21 cellular contexts compared by ENCODE assay signal in the genomic region with DNA sequence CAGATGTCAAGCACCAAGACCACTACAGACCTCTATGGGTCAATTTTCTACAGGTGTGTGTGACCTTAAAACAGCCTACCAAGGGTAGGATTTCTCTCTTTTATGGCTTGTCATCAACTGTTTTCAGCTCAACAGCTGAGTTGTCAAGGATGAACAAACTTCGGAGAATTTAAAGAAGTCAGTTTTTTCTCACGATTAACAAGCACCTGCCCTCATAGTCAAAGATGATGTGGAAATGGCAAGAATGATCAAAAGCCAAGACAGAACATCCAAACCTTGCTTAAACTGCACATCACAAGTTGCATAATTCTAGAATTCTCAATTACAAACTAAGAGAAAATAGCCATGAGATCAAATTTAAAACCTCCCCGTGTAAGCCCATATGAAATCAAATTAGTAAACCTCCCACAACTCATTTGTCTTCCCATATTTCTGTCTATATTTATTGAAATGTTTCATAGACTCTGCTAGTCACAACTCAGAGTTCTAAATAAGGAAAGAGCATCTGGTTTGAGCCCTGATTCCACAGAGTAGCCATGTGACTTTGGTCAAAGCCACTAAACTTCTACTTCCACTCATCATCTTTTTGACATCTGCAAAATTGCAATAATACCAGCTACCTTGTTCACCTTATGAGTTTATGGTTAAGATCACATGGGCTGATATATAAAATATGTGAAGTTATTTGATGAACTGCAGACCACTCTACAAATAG.
"Had no signal": no experiment of that assay in that cellular context is flagged by ENCODE, and none has a peak within 500 bp of the region (broad histone marks: within the 10 kb centered on the region; RNA-seq: fewer than 3 reads in every experiment).

No MANE protein-coding gene starts in this region.

- H3K9me3 Mint-ChIP-seq: dendritic cell treated with granulocyte-macrophage colony-stimulating factor and Interleukin-4, amounts not matched to agents 40 ng/mL and 50 ng/mL, for 4 days; endodermal cell; mesothelial cell of epicardium had no signal

- H3K36me3 Mint-ChIP-seq: mesothelial cell of epicardium had no signal

- H3K4me3 ChIP-seq: colonic mucosa, esophagus muscularis mucosa, gastroesophageal sphincter, heart left ventricle, hepatocyte, left lung, lower lobe of right lung, mucosa of descending colon had no signal

- ATAC-seq: effector memory CD8-positive, alpha-beta T cell; foreskin keratinocyte; gastroesophageal sphincter; heart left ventricle; left lung; left ventricle myocardium superior; lower lobe of right lung; mucosa of descending colon had no signal

- H3K4me2 ChIP-seq: hepatocyte had no signal

- DNase-seq: colonic mucosa; cortex of kidney; effector CD8-positive, alpha-beta T cell; effector memory CD8-positive, alpha-beta T cell; endodermal cell; erythroblast; foreskin keratinocyte; heart left ventricle; hypothalamus; left cardiac atrium; left lung; left ventricle myocardium superior; lower lobe of right lung; mesenchymal stem cell; mucosa of descending colon had no signal

- H3K27ac ChIP-seq: colonic mucosa, epithelial cell of prostate, esophagus muscularis mucosa, foreskin keratinocyte, gastroesophageal sphincter, heart left ventricle, hepatocyte, left lung, lower lobe of right lung had no signal

- H2AFZ ChIP-seq: hepatocyte had no signal

- H3K9me3 ChIP-seq: colonic mucosa, esophagus muscularis mucosa, gastroesophageal sphincter, heart left ventricle, left lung, lower lobe of right lung had no signal

- H3K4me1 ChIP-seq: colonic mucosa, esophagus muscularis mucosa, foreskin keratinocyte, gastroesophageal sphincter, left lung, lower lobe of right lung had no signal

- H3K36me3 ChIP-seq: colonic mucosa, esophagus muscularis mucosa, gastroesophageal sphincter, heart left ventricle, left lung, lower lobe of right lung had no signal

- H3K27me3 ChIP-seq: colonic mucosa, esophagus muscularis mucosa, foreskin keratinocyte, gastroesophageal sphincter, heart left ventricle, hepatocyte, left lung had no signal

- H3K27ac Mint-ChIP-seq: dendritic cell treated with granulocyte-macrophage colony-stimulating factor and Interleukin-4, amounts not matched to agents 40 ng/mL and 50 ng/mL, for 4 days; effector memory CD8-positive, alpha-beta T cell; endodermal cell; mesothelial cell of epicardium had no signal

- H3K4me3 Mint-ChIP-seq: dendritic cell treated with granulocyte-macrophage colony-stimulating factor and Interleukin-4, amounts not matched to agents 40 ng/mL and 50 ng/mL, for 4 days; effector memory CD8-positive, alpha-beta T cell; endodermal cell; mesothelial cell of epicardium had no signal

- H3K27me3 Mint-ChIP-seq: dendritic cell treated with granulocyte-macrophage colony-stimulating factor and Interleukin-4, amounts not matched to agents 40 ng/mL and 50 ng/mL, for 4 days; effector memory CD8-positive, alpha-beta T cell had no signal

- H3K79me2 ChIP-seq: hepatocyte had no signal
